21 cellular contexts compared by ENCODE assay signal in the genomic region with DNA sequence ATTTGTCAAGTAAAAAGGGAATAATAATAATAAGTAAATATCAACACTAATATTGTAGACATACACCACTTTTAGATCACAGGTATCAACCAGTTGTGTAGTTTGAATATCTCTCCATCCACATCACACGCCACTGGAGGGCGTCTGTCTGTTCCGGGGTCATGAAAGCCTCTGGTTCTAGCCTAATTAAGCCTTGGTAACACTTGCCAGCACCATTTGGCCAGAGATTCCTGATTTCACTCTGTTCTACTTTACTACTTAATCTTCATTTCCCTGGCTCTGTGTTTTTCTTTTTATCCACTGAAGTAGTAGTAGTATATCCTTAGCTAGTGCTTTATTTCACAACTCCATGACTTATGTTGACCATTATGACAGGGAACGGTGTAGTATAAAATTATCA.
DNase-seq lines count a peak whose midpoint lies in the region; FAIRE-seq and TF ChIP-seq lines count a peak whose summit lies in the region.
"Had no signal": no experiment of that assay in that cellular context is flagged by ENCODE, and none has a peak within 500 bp of the region (broad histone marks: within the 10 kb centered on the region; RNA-seq: fewer than 3 reads in every experiment).

No MANE protein-coding gene starts in this region.

- no peak for TF ChIP-seq POLR2A in tibial nerve (IDR thresholded peaks at IDR 0.05)

- H3K27ac ChIP-seq in VCaP = no peak overlapping the region
- no peak overlapping the region for H3K27ac ChIP-seq in tibial nerve
- H3K27ac ChIP-seq: A549, adrenal gland, RWPE1, upper lobe of right lung had no signal

- no peak for TF ChIP-seq EP300 in tibial nerve (IDR thresholded peaks at IDR 0.05)

- no peaks in the 10 kb centered on the region for H3K9me3 ChIP-seq in tibial nerve
- H3K9me3 ChIP-seq: A549, adrenal gland, upper lobe of right lung had no signal

- H3K4me1 ChIP-seq in tibial nerve = no peaks in the 10 kb centered on the region
- H3K4me1 ChIP-seq: A549, adrenal gland, upper lobe of right lung had no signal

- H3K36me3 ChIP-seq in tibial nerve = no peaks in the 10 kb centered on the region
- H3K36me3 ChIP-seq: adrenal gland, upper lobe of right lung had no signal

- no peak overlapping the region for H3K4me3 Mint-ChIP-seq in CD14-positive monocyte
- H3K4me3 Mint-ChIP-seq: CD4-positive, CD25-positive, alpha-beta regulatory T cell; naive thymus-derived CD8-positive, alpha-beta T cell had no signal

- no peaks in the 10 kb centered on the region for H3K36me3 Mint-ChIP-seq in CD14-positive monocyte
- H3K36me3 Mint-ChIP-seq: CD4-positive, CD25-positive, alpha-beta regulatory T cell; naive thymus-derived CD8-positive, alpha-beta T cell had no signal

- no peak for FAIRE-seq in GM19239 (lab: Jason Lieb, UNC)
- FAIRE-seq: A549 had no signal

- no peak overlapping the region for H3K27ac Mint-ChIP-seq in CD14-positive monocyte
- H3K27ac Mint-ChIP-seq: CD4-positive, CD25-positive, alpha-beta regulatory T cell; naive thymus-derived CD8-positive, alpha-beta T cell had no signal

- H3K27me3 Mint-ChIP-seq in CD14-positive monocyte (ENCODE audit: low read depth in 3 of 3) = no peaks in the 10 kb centered on the region
- H3K27me3 Mint-ChIP-seq: CD4-positive, CD25-positive, alpha-beta regulatory T cell; naive thymus-derived CD8-positive, alpha-beta T cell had no signal

- no peaks in the 10 kb centered on the region for H3K27me3 ChIP-seq in tibial nerve
- H3K27me3 ChIP-seq: adrenal gland, upper lobe of right lung had no signal

- 55 to 57% methylated on average over 4 of the region's 4 CpGs for WGBS in tibial nerve, 2 donors

- no peaks in the 10 kb centered on the region for H3K4me1 Mint-ChIP-seq in CD14-positive monocyte
- H3K4me1 Mint-ChIP-seq: CD4-positive, CD25-positive, alpha-beta regulatory T cell; naive thymus-derived CD8-positive, alpha-beta T cell had no signal

- DNase-seq in NCI-H524 (lab: John Stamatoyannopoulos, UW) (peak; percentile 8 to 55), NCI-H524 treated with DMSO at 0.1 percent for 48 hours (lab: John Stamatoyannopoulos, UW) (no peak), midbrain (lab: John Stamatoyannopoulos, UW) (peak; percentile 1), tibial nerve (ENCODE audit: low spot score in 2 of 2) (no peak), CD14-positive monocyte (ENCODE audit: low spot score) (no peak), GM19239 (ENCODE audit: insufficient read length, low spot score) (no peak)
- peak; percentile 14 for DNase-seq in Jurkat, Clone E6-1 (ENCODE audit: low read depth, low spot score)
- DNase-seq: activated CD4-positive, CD25-positive, alpha-beta regulatory T cell; adrenal gland; CD4-positive, CD25-positive, alpha-beta regulatory T cell; central memory CD4-positive, alpha-beta T cell; effector memory CD4-positive, alpha-beta T cell; naive thymus-derived CD8-positive, alpha-beta T cell; NCI-H1436 treated with DMSO at 0.1 percent for 48 hours; NCI-H446 treated with DMSO at 0.1 percent for 48 hours; stimulated activated naive CD4-positive, alpha-beta T cell; upper lobe of right lung had no signal

- H3K9me3 Mint-ChIP-seq in CD14-positive monocyte = peaks cover 0 to 3% (median 2%) of the 10 kb centered on the region in 7 donors

- H3K4me3 ChIP-seq in Jurkat, Clone E6-1 (ENCODE audit: low read length) = no peak overlapping the region
- no peak overlapping the region for H3K4me3 ChIP-seq in tibial nerve
- H3K4me3 ChIP-seq: A549, adrenal gland, lung, upper lobe of right lung had no signal

- intact Hi-C loops in CD14-positive monocyte (cut with micrococcal nuclease) = no loop called here

- TF ChIP-seq CTCF in VCaP (conservative IDR thresholded peaks at IDR 0.05) (0 out of 2 replicates have a peak, but pooled peaks have one; percentile 19), tibial nerve (IDR thresholded peaks at IDR 0.05) (no peak), CD14-positive monocyte (IDR thresholded peaks at IDR 0.05) (no peak)

Comparison
In these comparisons a context has a peak if more than half of its experiments do, and no peak if none do; other contexts are left out.
1. DNase-seq: peak in NCI-H524 (2 of 2), Jurkat, Clone E6-1 (single experiment) and midbrain (single experiment); none in NCI-H524 treated with DMSO at 0.1 percent for 48 hours (single experiment), tibial nerve (0 of 2), CD14-positive monocyte (single experiment) and GM19239 (single experiment).